ENCODE assay signal across 21 cellular contexts in genomic region chr18:52569492-52569891, GRCh38.
"Had no signal": no experiment of that assay in that cellular context is flagged by ENCODE, and none has a peak within 500 bp of the region (broad histone marks: within the 10 kb centered on the region; RNA-seq: fewer than 3 reads in every experiment).

No MANE protein-coding gene starts in this region.

- H3K27ac ChIP-seq: ascending aorta, epithelial cell of prostate, hepatocyte, left lung, sigmoid colon, testis had no signal

- H3K9me3 ChIP-seq: ascending aorta, left lung, sigmoid colon, testis had no signal

- ATAC-seq: activated CD4-positive, CD25-positive, alpha-beta regulatory T cell treated with anti-CD3 and anti-CD28 coated beads, Interleukin-2, amount 50 U/mL, for 24 hours; activated CD8-positive, alpha-beta T cell treated with anti-CD3 and anti-CD28 coated beads for 36 hours; left lung; natural killer cell; stimulated activated naive B cell treated with anti-CD40 and anti-IgM and Interleukin-4, amounts not matched to agents 10 μg/mL and 1 μg/mL and 100 μg/mL, for 72 hours; T-helper 17 cell had no signal

- H3K36me3 ChIP-seq: ascending aorta, left lung, sigmoid colon had no signal

- DNase-seq: activated CD4-positive, alpha-beta T cell treated with anti-CD3 and anti-CD28 coated beads, Interleukin-2, amount 10 ng/mL, durations not matched to agents 7 days and 5 days; activated CD8-positive, alpha-beta T cell treated with anti-CD3 and anti-CD28 coated beads for 36 hours; activated gamma-delta T cell treated with Interleukin-2 at 50 U/mL for 16 hours; cerebellar nuclear complex; cortex of kidney; immature natural killer cell; left lung; midbrain; natural killer cell; sigmoid colon; stimulated activated CD4-positive, alpha-beta T cell treated with anti-CD3 and anti-CD28 coated beads, Interleukin-2, amount 100 ng/mL, for 48 hours; stimulated activated CD8-positive, alpha-beta memory T cell treated with anti-CD3 and anti-CD28 coated beads, Interleukin-4, amount 100 ng/mL, for 48 hours; stimulated activated naive B cell treated with anti-CD40 and anti-IgM and Interleukin-4, amounts not matched to agents 10 μg/mL and 1 μg/mL and 100 μg/mL, for 72 hours; SW 1271; T-helper 17 cell; testis had no signal

- H3K27me3 ChIP-seq: ascending aorta, hepatocyte, left lung, sigmoid colon, testis had no signal

- H3K4me3 ChIP-seq: ascending aorta, hepatocyte, left lung, lung, sigmoid colon, testis had no signal

- H3K4me1 ChIP-seq: ascending aorta, left lung, testis had no signal
